1 cellular context compared by ENCODE assay signal in the genomic region with DNA sequence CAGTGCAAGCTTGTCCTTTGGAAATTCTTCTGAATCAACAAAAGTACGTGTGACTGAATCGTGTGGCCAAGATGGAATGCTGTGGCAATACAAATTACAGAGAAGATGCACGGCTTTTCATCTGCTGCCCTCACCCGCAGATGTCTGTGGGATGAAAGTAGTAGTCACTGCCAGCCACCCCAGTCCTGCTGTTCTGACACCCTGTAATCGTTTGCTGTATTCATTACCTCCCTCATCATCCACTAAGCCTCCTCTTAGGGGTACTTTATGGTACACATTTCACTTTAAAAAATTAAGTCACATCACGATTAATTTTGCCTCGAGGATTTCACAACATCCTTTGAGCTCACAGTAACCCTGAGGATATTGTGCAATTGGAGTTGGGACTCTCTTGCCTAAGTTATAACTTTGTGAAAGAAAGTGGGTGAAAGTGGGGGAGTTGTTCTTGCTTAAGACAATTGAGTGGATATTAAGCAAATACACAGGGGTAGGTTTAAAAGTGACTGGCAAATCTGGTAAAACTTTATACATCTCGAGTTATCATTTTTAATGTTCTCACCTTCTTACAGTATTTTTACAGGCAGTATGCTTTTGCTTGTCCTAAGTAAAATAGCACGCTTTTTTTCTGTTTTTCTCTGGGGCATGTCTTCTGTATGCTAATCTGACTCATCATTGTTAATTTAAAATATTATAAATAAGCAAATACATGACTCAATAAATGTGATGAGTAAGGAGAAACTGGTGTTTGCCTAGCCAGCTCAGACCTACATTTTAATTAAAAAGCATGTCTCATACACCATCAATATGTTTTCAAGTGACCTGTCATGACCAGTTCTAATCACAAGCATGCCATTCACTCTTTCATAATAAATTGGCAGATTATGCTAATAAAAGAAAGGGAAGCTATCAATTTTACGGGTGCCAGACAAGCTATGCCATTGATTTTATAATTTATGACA.
TF ChIP-seq lines count a peak whose summit lies in the region.

No MANE protein-coding gene starts in this region.

TF ChIP-seq in GM23338, 12 proteins besides CTCF, POLR2A, EP300 and RAD21 (continued from another document):
- TF ChIP-seq, protein P1, sequence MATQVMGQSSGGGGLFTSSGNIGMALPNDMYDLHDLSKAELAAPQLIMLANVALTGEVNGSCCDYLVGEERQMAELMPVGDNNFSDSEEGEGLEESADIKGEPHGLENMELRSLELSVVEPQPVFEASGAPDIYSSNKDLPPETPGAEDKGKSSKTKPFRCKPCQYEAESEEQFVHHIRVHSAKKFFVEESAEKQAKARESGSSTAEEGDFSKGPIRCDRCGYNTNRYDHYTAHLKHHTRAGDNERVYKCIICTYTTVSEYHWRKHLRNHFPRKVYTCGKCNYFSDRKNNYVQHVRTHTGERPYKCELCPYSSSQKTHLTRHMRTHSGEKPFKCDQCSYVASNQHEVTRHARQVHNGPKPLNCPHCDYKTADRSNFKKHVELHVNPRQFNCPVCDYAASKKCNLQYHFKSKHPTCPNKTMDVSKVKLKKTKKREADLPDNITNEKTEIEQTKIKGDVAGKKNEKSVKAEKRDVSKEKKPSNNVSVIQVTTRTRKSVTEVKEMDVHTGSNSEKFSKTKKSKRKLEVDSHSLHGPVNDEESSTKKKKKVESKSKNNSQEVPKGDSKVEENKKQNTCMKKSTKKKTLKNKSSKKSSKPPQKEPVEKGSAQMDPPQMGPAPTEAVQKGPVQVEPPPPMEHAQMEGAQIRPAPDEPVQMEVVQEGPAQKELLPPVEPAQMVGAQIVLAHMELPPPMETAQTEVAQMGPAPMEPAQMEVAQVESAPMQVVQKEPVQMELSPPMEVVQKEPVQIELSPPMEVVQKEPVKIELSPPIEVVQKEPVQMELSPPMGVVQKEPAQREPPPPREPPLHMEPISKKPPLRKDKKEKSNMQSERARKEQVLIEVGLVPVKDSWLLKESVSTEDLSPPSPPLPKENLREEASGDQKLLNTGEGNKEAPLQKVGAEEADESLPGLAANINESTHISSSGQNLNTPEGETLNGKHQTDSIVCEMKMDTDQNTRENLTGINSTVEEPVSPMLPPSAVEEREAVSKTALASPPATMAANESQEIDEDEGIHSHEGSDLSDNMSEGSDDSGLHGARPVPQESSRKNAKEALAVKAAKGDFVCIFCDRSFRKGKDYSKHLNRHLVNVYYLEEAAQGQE (IDR thresholded peaks at IDR 0.05; ENCODE audit: unreplicated experiment), result no peak
- no peak for TF ChIP-seq EZH2 (IDR thresholded peaks at IDR 0.05; ENCODE audit: low read depth, unreplicated experiment)
